In the genomic region with DNA sequence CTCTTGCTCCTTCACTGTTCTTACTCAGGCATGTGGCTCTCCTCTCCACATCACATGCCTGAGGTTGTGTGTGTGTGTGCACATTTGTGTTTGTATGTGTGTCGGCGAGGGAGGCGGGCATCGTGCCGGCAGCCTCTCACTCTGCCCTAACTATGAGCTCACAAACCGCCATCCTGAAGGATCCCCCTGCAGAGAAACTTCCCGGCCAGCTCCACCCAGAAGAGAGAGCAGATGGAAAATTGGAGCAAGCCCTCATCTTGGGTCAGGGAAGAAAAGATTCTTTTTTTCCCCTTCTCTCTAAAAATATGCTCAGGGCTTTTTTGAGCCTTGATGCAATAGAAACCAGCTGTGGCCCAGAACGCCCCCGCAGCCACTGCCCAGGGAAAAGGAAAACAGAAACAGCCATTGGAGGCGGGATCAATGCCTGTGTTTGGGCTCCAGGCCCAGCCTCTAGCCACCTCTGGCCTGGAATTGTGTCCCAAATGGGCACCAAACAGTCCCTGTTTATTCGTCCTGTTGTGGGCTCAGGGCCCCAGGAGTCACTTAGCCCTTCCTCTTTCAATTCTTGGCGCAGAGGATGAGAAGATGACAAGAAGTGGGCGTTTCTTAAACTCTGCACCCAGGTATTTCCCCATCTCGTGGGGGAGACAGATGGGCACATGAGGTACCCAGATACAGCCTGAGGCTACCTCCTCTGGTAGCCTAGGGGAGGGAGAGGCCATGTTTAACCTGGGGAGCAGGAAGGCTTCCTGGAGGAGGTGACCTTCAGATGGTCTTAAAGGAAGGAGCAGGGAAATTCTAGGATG, we compare ENCODE assay signal across 9 cellular contexts.
DNase-seq lines count a peak whose midpoint lies in the region; ATAC-seq and TF ChIP-seq lines count a peak whose summit lies in the region.
"Had no signal": no experiment of that assay in that cellular context is flagged by ENCODE, and none has a peak within 500 bp of the region (broad histone marks: within the 10 kb centered on the region; RNA-seq: fewer than 3 reads in every experiment).

No MANE protein-coding gene starts in this region.

- no peak for TF ChIP-seq CTCF in Peyer's patch (IDR thresholded peaks at IDR 0.05)

- no peaks in the 10 kb centered on the region for H3K79me2 ChIP-seq in mesendoderm (ENCODE audit: control insufficient read depth, insufficient read depth, low read length)

- no peaks in the 10 kb centered on the region for H3K27me3 Mint-ChIP-seq in stimulated activated memory B cell treated with anti-CD40 and anti-IgM and Interleukin-4, amounts not matched to agents 10 μg/mL and 1 μg/mL and 100 μg/mL, for 72 hours

- no peaks in the 10 kb centered on the region for H3K79me1 ChIP-seq in mesendoderm (ENCODE audit: low read length)

- peak overlapping the region; percentile 92 for H3K27ac Mint-ChIP-seq in stimulated activated memory B cell treated with anti-CD40 and anti-IgM and Interleukin-4, amounts not matched to agents 10 μg/mL and 1 μg/mL and 100 μg/mL, for 72 hours

- no peak overlapping the region for H3K9ac ChIP-seq in mesendoderm (ENCODE audit: low read length)

- no peak overlapping the region for H3K4me2 ChIP-seq in mesendoderm (ENCODE audit: low read length)

- H3K36me3 Mint-ChIP-seq in stimulated activated memory B cell treated with anti-CD40 and anti-IgM and Interleukin-4, amounts not matched to agents 10 μg/mL and 1 μg/mL and 100 μg/mL, for 72 hours: no peaks in the 10 kb centered on the region

- H2BK120ac ChIP-seq in mesendoderm (ENCODE audit: low read depth, low read length): no peak overlapping the region

- no peak for TF ChIP-seq POLR2A in Peyer's patch (IDR thresholded peaks at IDR 0.05)

- H4K5ac ChIP-seq in mesendoderm (ENCODE audit: low read length): no peak overlapping the region

- no peak overlapping the region for H2BK5ac ChIP-seq in mesendoderm (ENCODE audit: low read length)

- H3K4me3 Mint-ChIP-seq in stimulated activated memory B cell treated with anti-CD40 and anti-IgM and Interleukin-4, amounts not matched to agents 10 μg/mL and 1 μg/mL and 100 μg/mL, for 72 hours: peak overlapping the region; percentile 68

- no peaks in the 10 kb centered on the region for H3K36me3 ChIP-seq in Peyer's patch
- H3K36me3 ChIP-seq in mesendoderm (ENCODE audit: control insufficient read depth, insufficient read depth, low read length): no peaks in the 10 kb centered on the region

- no peaks in the 10 kb centered on the region for H3K9me3 ChIP-seq in Peyer's patch

- no peak overlapping the region for H3K18ac ChIP-seq in mesendoderm (ENCODE audit: low read length)

- intact Hi-C loops in cardiac septum (cut with DNase I): no loop called here

- peaks cover 66% of the 10 kb centered on the region for H3K4me1 Mint-ChIP-seq in stimulated activated memory B cell treated with anti-CD40 and anti-IgM and Interleukin-4, amounts not matched to agents 10 μg/mL and 1 μg/mL and 100 μg/mL, for 72 hours

- DNase-seq in NOMO-1 treated with DMSO at 0.1 percent for 48 hours (lab: John Stamatoyannopoulos, UW; ENCODE audit: unreplicated experiment) (peak; percentile 11), NOMO-1 treated with dmso at 0.1 percent for 144 hours (lab: John Stamatoyannopoulos, UW; ENCODE audit: unreplicated experiment) (no peak), Peyer's patch (peak in 1 of 3 donors; percentile 28), cardiac septum (ENCODE audit: low spot score) (peak; percentile 79), SK-N-DZ (ENCODE audit: low spot score) (no peak), mesendoderm (no peak), NCI-H1694 treated with DMSO at 0.1 percent for 48 hours (lab: John Stamatoyannopoulos, UW) (no peak)

- H3K27me3 ChIP-seq in Peyer's patch: no peaks in the 10 kb centered on the region
- no peaks in the 10 kb centered on the region for H3K27me3 ChIP-seq in mesendoderm (ENCODE audit: insufficient read depth, low read length, poor library complexity)

- H3K56ac ChIP-seq in mesendoderm (ENCODE audit: low read length): no peak overlapping the region

- H3K23ac ChIP-seq in mesendoderm (ENCODE audit: low read length): no peak overlapping the region

- H3K27ac ChIP-seq in Peyer's patch: peak overlapping the region; percentile 17 to 71 (median 42)
- no peak overlapping the region for H3K27ac ChIP-seq in mesendoderm (ENCODE audit: low read depth, low read length)

- no peak overlapping the region for H3K4ac ChIP-seq in mesendoderm (ENCODE audit: low read depth, low read length)

- H4K8ac ChIP-seq in mesendoderm (ENCODE audit: low read depth, low read length): no peak overlapping the region

- peak; percentile 84 for ATAC-seq in stimulated activated memory B cell treated with anti-CD40 and anti-IgM and Interleukin-4, amounts not matched to agents 10 μg/mL and 1 μg/mL and 100 μg/mL, for 72 hours
- ATAC-seq: Panc1 had no signal

- H3K9me3 Mint-ChIP-seq in stimulated activated memory B cell treated with anti-CD40 and anti-IgM and Interleukin-4, amounts not matched to agents 10 μg/mL and 1 μg/mL and 100 μg/mL, for 72 hours: no peaks in the 10 kb centered on the region

- H2AK5ac ChIP-seq in mesendoderm (ENCODE audit: low read length): no peak overlapping the region

- H3K4me3 ChIP-seq in Peyer's patch (no peak overlapping the region), mesendoderm (ENCODE audit: low read length) (no peak overlapping the region)

- WGBS in mesendoderm (ENCODE audit: extremely low coverage, insufficient coverage, low lambda C conversion rate): no CpG with 5 or more reads among the region's 14 CpGs

- H3K4me1 ChIP-seq in Peyer's patch (peaks cover 0 to 3% (median 0%) of the 10 kb centered on the region in 4 donors), mesendoderm (ENCODE audit: control insufficient read depth, low read depth, low read length) (peaks cover 8% of the 10 kb centered on the region)

- H2BK15ac ChIP-seq in mesendoderm (replicated peaks; ENCODE audit: low read depth): no peak overlapping the region

Comparison
In these comparisons a context has a peak if more than half of its experiments do, and no peak if none do; other contexts are left out.
1. DNase-seq: peak in NOMO-1 treated with DMSO at 0.1 percent for 48 hours (single experiment) and cardiac septum (single experiment); none in NOMO-1 treated with dmso at 0.1 percent for 144 hours (single experiment), SK-N-DZ (single experiment), mesendoderm (single experiment) and NCI-H1694 treated with DMSO at 0.1 percent for 48 hours (single experiment).